ENCODE assay signal across 8 cellular contexts in genomic region chr1:207885129-207886032, GRCh38. TPM values are rescaled to one million over a fixed set of nuclear protein-coding genes. Genes with fewer than 3 reads are reported as not detected.
A peak's percentile ranks its signal among the peaks of the same experiment; 100 is the strongest.
DNase-seq lines count a peak whose midpoint lies in the region; ATAC-seq, FAIRE-seq and TF ChIP-seq lines count a peak whose summit lies in the region.

No MANE protein-coding gene starts in this region.

- H3K27me3 ChIP-seq in HepG2 (ENCODE audit: control insufficient read depth in 1 of 2, insufficient read depth in 2 of 2, low read length in 2 of 2), result peaks cover 2 to 38% of the 10 kb centered on the region in 2 experiments

- POLR2A ChIA-PET in A549 (lab: Yijun Ruan, JAX) (interaction anchor here (0.6 to 1.6 kb wide), 2 partner anchors 78 to 480 kb away, joined by 3 to 12 read pairs; no protein-coding TSS in a partner anchor), HepG2 (lab: Yijun Ruan, JAX) (interaction anchor here (1.0 to 2.4 kb wide), 2 partner anchors 59 to 78 kb away, joined by 3 to 10 read pairs; no protein-coding TSS in a partner anchor)

- H3K4me2 ChIP-seq in A549 (no peak overlapping the region), HepG2 (ENCODE audit: low read depth, low read length) (0 out of 2 replicates have a peak overlapping the region, but pooled peaks have one; percentile 20)

- intact Hi-C loops in HepG2 (cut with micrococcal nuclease; ENCODE audit: unreplicated experiment), result loop anchor here (1.0 kb wide), 2 partner anchors 78 to 113 kb away; no protein-coding TSS in a partner anchor

- H3K36me3 ChIP-seq in HepG2 (replicated peaks in 1 of 2; ENCODE audit: control insufficient read depth in 1 of 2, insufficient read depth in 2 of 2, low read length in 2 of 2), result no peaks in the 10 kb centered on the region

- in situ Hi-C loops in HepG2 (cut with HindIII; ENCODE audit: extremely low pct_ligation_motif_present, low pct_unique_long_range_greater_than_20kb), result loop anchor here (10.0 kb wide), 1 partner anchor 109 kb away; no protein-coding TSS in a partner anchor

- CTCF ChIA-PET in A549 (lab: Yijun Ruan, JAX) (interaction anchor here (0.6 to 7.3 kb wide), 46 partner anchors 8 to 641 kb away, joined by 3 to 112 read pairs (median 5); partner anchors contain the start of genes CD34 and PLXNA2), HepG2 (lab: Yijun Ruan, JAX; ENCODE audit: low intra/inter-chr PET ratio, low total read pairs) (interaction anchor here (1.2 to 3.0 kb wide), 4 partner anchors 77 to 206 kb away, joined by 3 to 26 read pairs (median 6); no protein-coding TSS in a partner anchor)

- H3K4me1 ChIP-seq in A549 (peaks cover 7% of the 10 kb centered on the region; the same call in 2 of the 3 replicates), HepG2 (ENCODE audit: insufficient read depth, low read length) (peaks cover 13% of the 10 kb centered on the region; the same call in 1 of the 2 replicates)

- BruUV-seq in HepG2 (replicated peaks; lab: Mats Ljungman, UMichigan), result no TSS peak

- WGBS in A549 (ENCODE audit: missing lambda C conversion rate), result 31% methylated on average over 9 of the region's 9 CpGs
- WGBS in HepG2 (ENCODE audit: low lambda C conversion rate), result 31% methylated on average over 6 of the region's 9 CpGs

- no peaks in the 10 kb centered on the region for H3K79me2 ChIP-seq in HepG2 (ENCODE audit: insufficient read depth, low read length)

- no peaks in the 10 kb centered on the region for H3K9me3 ChIP-seq in A549
- no peaks in the 10 kb centered on the region for H3K9me3 ChIP-seq in HepG2 (ENCODE audit: low read length)

- no peaks in the 10 kb centered on the region for H4K20me1 ChIP-seq in HepG2 (ENCODE audit: insufficient read depth, low read length)

- DNase-seq in A549 (ENCODE audit: low read depth in 1 of 2, low spot score in 1 of 2) (peak; percentile 81 to 85), NCI-H226 (peak; percentile 71), HepG2 (ENCODE audit: low spot score) (peak; percentile 70)
- peak; percentile 58 to 62 for DNase-seq in activated CD4-positive, alpha-beta T cell treated with anti-CD3 and anti-CD28 coated beads for 24 hours (ENCODE audit: low read depth in 2 of 2)
- peak; percentile 77 for DNase-seq in stimulated activated CD4-positive, alpha-beta T cell treated with anti-CD3 and anti-CD28 coated beads, Interleukin-4, amount 100 ng/mL, for 24 hours

- ATAC-seq in A549, result peak; percentile 90 to 99
- ATAC-seq in GM18498 (IDR thresholded peaks at IDR 0.05; ENCODE audit: unreplicated experiment), result peak; percentile 60
- peak; percentile 58 for ATAC-seq in HG03103 (IDR thresholded peaks at IDR 0.05; ENCODE audit: low read depth, unreplicated experiment)
- peak; percentile 96 for ATAC-seq in HepG2

- H2AFZ ChIP-seq in HepG2 (ENCODE audit: low read length), result no peak overlapping the region

- TF ChIP-seq RAD21 in A549 (conservative IDR thresholded peaks at IDR 0.05 in 1 of 2, IDR thresholded peaks at IDR 0.05 in 1 of 2), result peak; percentile 82 to 85
- peak; percentile 81; the same call in 1 of the 2 replicates for TF ChIP-seq RAD21 in HepG2 (CRISPR knock-in tag; IDR thresholded peaks at IDR 0.05)

- TF ChIP-seq CTCF in A549 (IDR thresholded peaks at IDR 0.05) (peak; percentile 87), HepG2 (CRISPR knock-in tag; IDR thresholded peaks at IDR 0.05) (peak; percentile 90)

- H3K9ac ChIP-seq in HepG2 (ENCODE audit: insufficient read depth, low read depth, low read length), result no peak overlapping the region

- H3K27ac ChIP-seq in A549 (no peak overlapping the region), cingulate gyrus (ENCODE audit: low read depth, low read length) (peak overlapping the region; percentile 67), HepG2 (ENCODE audit: extremely low read length, insufficient read depth, low read length) (no peak overlapping the region)

- FAIRE-seq in A549 (lab: Jason Lieb, UNC) (no peak), HepG2 (lab: Jason Lieb, UNC) (peak; percentile 61)

- no peak for TF ChIP-seq EP300 in A549 (IDR thresholded peaks at IDR 0.05)
- no peak; a peak in 1 of 4 replicates for TF ChIP-seq EP300 in HepG2 (IDR thresholded peaks at IDR 0.05; ENCODE audit: low read depth in 2 of 2, low read length in 2 of 2)
- TF ChIP-seq EP300 in HepG2 (CRISPR knock-in tag; IDR thresholded peaks at IDR 0.05; ENCODE audit: borderline replicate concordance), result no peak

- no peak for TF ChIP-seq POLR2A in A549 (IDR thresholded peaks at IDR 0.05; ENCODE audit: low read length)
- no peak for TF ChIP-seq POLR2A in HepG2 (IDR thresholded peaks at IDR 0.05; ENCODE audit: insufficient read depth in 1 of 2, low read depth in 2 of 2, low read length in 2 of 2)

- H3K4me3 ChIP-seq in A549 (no peak overlapping the region), HepG2 (replicated peaks in 1 of 3; ENCODE audit: insufficient read depth in 1 of 3, low read depth in 2 of 3, low read length in 3 of 3) (no peak overlapping the region)

TF ChIP-seq in A549, 52 proteins besides CTCF, POLR2A, EP300 and RAD21:
- TF ChIP-seq CBX2 (IDR thresholded peaks at IDR 0.05; ENCODE audit: borderline replicate concordance, low read depth) (no peak), SMC3 (IDR thresholded peaks at IDR 0.05) (peak; percentile 75)

TF ChIP-seq in HepG2, 621 proteins besides CTCF, POLR2A, EP300 and RAD21 (continues in another document):
- TF ChIP-seq KAT7 (CRISPR knock-in tag; IDR thresholded peaks at IDR 0.05; ENCODE audit: borderline replicate concordance) (no peak), ISL2 (CRISPR knock-in tag; IDR thresholded peaks at IDR 0.05) (no peak), ZNF3 (CRISPR knock-in tag; IDR thresholded peaks at IDR 0.05) (no peak), MTA3 (CRISPR knock-in tag; IDR thresholded peaks at IDR 0.05) (no peak), ZNF547 (CRISPR knock-in tag; IDR thresholded peaks at IDR 0.05) (no peak), ZBTB8A (CRISPR knock-in tag; IDR thresholded peaks at IDR 0.05; ENCODE audit: borderline replicate concordance, low read depth) (no peak), SKIL (CRISPR knock-in tag; IDR thresholded peaks at IDR 0.05; ENCODE audit: borderline replicate concordance) (no peak)
- TF ChIP-seq, protein P1, sequence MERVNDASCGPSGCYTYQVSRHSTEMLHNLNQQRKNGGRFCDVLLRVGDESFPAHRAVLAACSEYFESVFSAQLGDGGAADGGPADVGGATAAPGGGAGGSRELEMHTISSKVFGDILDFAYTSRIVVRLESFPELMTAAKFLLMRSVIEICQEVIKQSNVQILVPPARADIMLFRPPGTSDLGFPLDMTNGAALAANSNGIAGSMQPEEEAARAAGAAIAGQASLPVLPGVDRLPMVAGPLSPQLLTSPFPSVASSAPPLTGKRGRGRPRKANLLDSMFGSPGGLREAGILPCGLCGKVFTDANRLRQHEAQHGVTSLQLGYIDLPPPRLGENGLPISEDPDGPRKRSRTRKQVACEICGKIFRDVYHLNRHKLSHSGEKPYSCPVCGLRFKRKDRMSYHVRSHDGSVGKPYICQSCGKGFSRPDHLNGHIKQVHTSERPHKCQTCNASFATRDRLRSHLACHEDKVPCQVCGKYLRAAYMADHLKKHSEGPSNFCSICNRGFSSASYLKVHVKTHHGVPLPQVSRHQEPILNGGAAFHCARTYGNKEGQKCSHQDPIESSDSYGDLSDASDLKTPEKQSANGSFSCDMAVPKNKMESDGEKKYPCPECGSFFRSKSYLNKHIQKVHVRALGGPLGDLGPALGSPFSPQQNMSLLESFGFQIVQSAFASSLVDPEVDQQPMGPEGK (CRISPR knock-in tag; IDR thresholded peaks at IDR 0.05), result 0 out of 2 replicates have a peak, but pooled peaks have one; percentile 38

RNA-seq across cellular contexts. Expression of gene CD34, which starts 25.5 kb away (rescaled TPM):
- polyA plus RNA-seq in A549 (2011; rRNA removed) (0.04 TPM in 1 of 2 replicates, not detected in the other), A549 (2017; fragmentation: RNase III; extraction: RNeasy Plus Mini Kit Qiagen cat#74134 plus additional on column Dnase treatment) (0.04 to 0.05 TPM in 2 of 3 replicates, not detected in the other), HepG2 (2011; rRNA removed) (not detected in 2 replicates)
- 0.03 TPM in 2 replicates for polyA plus RNA-seq in A549 (2012; cell fraction: cytosol; rRNA removed)
- not detected in 2 replicates for polyA plus RNA-seq in A549 (2012; cell fraction: nucleus; rRNA removed)
- 0.05 TPM in 1 of 2 replicates, not detected in the other for polyA minus RNA-seq in A549 (2011; rRNA and poly(A)+ RNA removed)
- total RNA-seq in HepG2 (2016; rRNA removed; fragmentation: Illumina TruSeq; extraction: Trizol), result not detected in 2 replicates
- total RNA-seq in HepG2 (2016; cell fraction: cytosol; rRNA removed; fragmentation: Illumina TruSeq; extraction: Trizol; ENCODE audit: low read depth), result not detected in 2 replicates
- total RNA-seq in HepG2 (2016; cell fraction: insoluble cytoplasmic fraction; rRNA removed; fragmentation: Illumina TruSeq; extraction: Trizol), result not detected in 2 replicates
- not detected in 2 replicates for total RNA-seq in HepG2 (2016; cell fraction: membrane; rRNA removed; fragmentation: Illumina TruSeq; extraction: Trizol)
- not detected in 2 replicates for total RNA-seq in HepG2 (2016; cell fraction: nucleus; rRNA removed; fragmentation: Illumina TruSeq; extraction: Trizol)
- polyA plus RNA-seq in HepG2 (2011; cell fraction: cytosol; rRNA removed), result not detected in 2 replicates
- not detected in 2 replicates for polyA plus RNA-seq in HepG2 (2011; cell fraction: nucleus; rRNA removed)
- not detected in 2 replicates for polyA plus RNA-seq in HepG2 (2012)
- not detected in 2 replicates for polyA plus RNA-seq in HepG2 (2016; cell fraction: cytosol; fragmentation: Illumina TruSeq; extraction: Trizol; ENCODE audit: low read depth)
- polyA plus RNA-seq in HepG2 (2016; cell fraction: insoluble cytoplasmic fraction; fragmentation: Illumina TruSeq; extraction: Trizol; ENCODE audit: low read depth), result not detected in 2 replicates
- polyA plus RNA-seq in HepG2 (2016; cell fraction: membrane; fragmentation: Illumina TruSeq; extraction: Trizol; ENCODE audit: low read depth), result not detected in 2 replicates
- not detected in 2 replicates for polyA plus RNA-seq in HepG2 (2016; cell fraction: nucleus; fragmentation: Illumina TruSeq; extraction: Trizol; ENCODE audit: insufficient read depth, low read depth)
- not detected in 2 replicates for polyA minus RNA-seq in HepG2 (2011; rRNA and poly(A)+ RNA removed; ENCODE audit: low replicate concordance)
- polyA minus RNA-seq in HepG2 (2011; cell fraction: cytosol; rRNA and poly(A)+ RNA removed), result not detected in 2 replicates
- polyA minus RNA-seq in HepG2 (2011; cell fraction: nucleus; rRNA and poly(A)+ RNA removed), result not detected in 2 replicates

Comparison
In these comparisons a context has a peak if more than half of its experiments do, and no peak if none do; other contexts are left out.
1. Of the 38 proteins assayed by ChIP-seq in both HepG2 and A549: peak only in HepG2: MAX; only in A549: none; in both: CTCF, RAD21 and SMC3; in neither: 33; mixed calls (peak in some experiments, not most) for 1.